3 cellular contexts compared by ENCODE assay signal in genomic region chr10:75476985-75477384, GRCh38.
TF ChIP-seq lines count a peak whose summit lies in the region.

No MANE protein-coding gene starts in this region.

TF ChIP-seq in HepG2, 621 proteins besides CTCF, POLR2A, EP300 and RAD21:
- peak; percentile 69 for TF ChIP-seq ZNF121 (CRISPR knock-in tag; IDR thresholded peaks at IDR 0.05)
- TF ChIP-seq RFXANK (CRISPR knock-in tag; IDR thresholded peaks at IDR 0.05): no peak
- no peak for TF ChIP-seq ZNF790 (CRISPR knock-in tag; IDR thresholded peaks at IDR 0.05; ENCODE audit: borderline replicate concordance)
TF ChIP-seq in HepG2: peak in this region for 1.

TF ChIP-seq in HEK293, 187 proteins besides CTCF, POLR2A, EP300 and RAD21:
- TF ChIP-seq ZNF121 (tag by site-specific recombination; IDR thresholded peaks at IDR 0.05) (peak; percentile 63; the same call in 1 of the 2 replicates), ZBTB10 (tag by site-specific recombination; IDR thresholded peaks at IDR 0.05) (no peak)
TF ChIP-seq in HEK293: peak in this region for 1.

TF ChIP-seq in WTC11, 78 proteins besides CTCF, POLR2A, EP300 and RAD21:
- TF ChIP-seq ZNF671 (CRISPR knock-in tag; IDR thresholded peaks at IDR 0.05) (no peak), ZNF121 (CRISPR knock-in tag; IDR thresholded peaks at IDR 0.05) (peak; percentile 58; the same call in 1 of the 2 replicates)
